Comparison of ENCODE assay signal across 11 cellular contexts in the genomic region with DNA sequence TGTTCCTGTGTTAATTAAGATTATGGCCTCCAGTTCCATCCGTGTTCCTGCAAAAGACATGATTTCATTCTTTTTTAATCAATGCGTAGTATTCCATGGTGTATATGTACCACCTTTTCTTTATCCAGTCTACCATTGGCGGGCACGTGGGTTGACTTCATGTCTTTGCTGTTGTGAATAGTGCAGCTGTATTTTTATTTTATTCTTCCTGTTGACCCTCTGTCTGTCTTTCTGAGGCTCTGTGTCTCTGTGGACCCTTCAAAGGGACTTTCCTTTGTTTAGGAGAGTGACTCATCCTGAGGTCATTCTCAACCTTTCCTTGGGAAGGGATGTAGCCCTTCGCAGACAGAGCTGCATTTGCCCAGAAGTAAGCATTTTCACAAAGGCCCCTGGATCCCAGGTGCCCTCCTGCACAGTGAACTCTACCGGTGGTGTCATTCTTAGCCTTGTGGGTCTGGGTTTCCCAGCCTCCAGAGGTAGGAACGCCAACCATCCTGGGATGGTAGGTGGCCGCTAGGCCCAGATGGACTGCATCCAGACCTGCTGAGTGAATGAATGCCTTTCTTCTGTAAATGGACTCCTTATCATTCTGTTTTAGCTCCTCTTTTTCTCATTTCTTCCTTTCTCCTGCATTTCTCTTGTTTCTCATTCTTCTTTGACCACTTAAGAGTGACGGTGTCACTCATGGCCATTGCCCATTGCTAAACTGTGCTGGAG. TPM values are rescaled to one million over a fixed set of nuclear protein-coding genes. Genes with fewer than 3 reads are reported as not detected.
DNase-seq lines count a peak whose midpoint lies in the region; ATAC-seq and TF ChIP-seq lines count a peak whose summit lies in the region.
"Had no signal": no experiment of that assay in that cellular context is flagged by ENCODE, and none has a peak within 500 bp of the region (broad histone marks: within the 10 kb centered on the region; RNA-seq: fewer than 3 reads in every experiment).

No MANE protein-coding gene starts in this region.

- H4K91ac ChIP-seq in trophoblast cell (ENCODE audit: low read depth, low read length) = peak overlapping the region; percentile 32

- H3K23ac ChIP-seq in trophoblast cell (ENCODE audit: low read length) = no peak overlapping the region

- peak overlapping the region; percentile 5 for H2BK120ac ChIP-seq in trophoblast cell (ENCODE audit: insufficient read depth, low read length, poor library complexity)

- peak overlapping the region; percentile 14 for H4K8ac ChIP-seq in trophoblast cell (ENCODE audit: low read depth, low read length)

- no peak for TF ChIP-seq CTCF in RWPE2 (IDR thresholded peaks at IDR 0.05; ENCODE audit: poor library complexity, severe bottlenecking)
- no peak for TF ChIP-seq CTCF in fibroblast of mammary gland (conservative IDR thresholded peaks at IDR 0.05; ENCODE audit: control insufficient read depth, insufficient read depth, low read depth, low read length)

- H2BK5ac ChIP-seq in trophoblast cell (ENCODE audit: low read depth, low read length, poor library complexity) = peak overlapping the region; percentile 68

- H3K27ac ChIP-seq in GM23248 (peak overlapping the region; percentile 49), RWPE2 (ENCODE audit: poor library complexity, severe bottlenecking) (peak overlapping the region; percentile 44), trophoblast cell (ENCODE audit: low read depth, low read length) (peak overlapping the region; percentile 80)
- H3K27ac ChIP-seq: hepatocyte had no signal

- peaks cover 11% of the 10 kb centered on the region for H3K79me1 ChIP-seq in trophoblast cell (ENCODE audit: low read length)

- peak overlapping the region; percentile 10 for H3K4me2 ChIP-seq in GM23248 (ENCODE audit: unreplicated experiment)
- no peak overlapping the region for H3K4me2 ChIP-seq in trophoblast cell (ENCODE audit: low read length)
- H3K4me2 ChIP-seq: hepatocyte had no signal

- H3K14ac ChIP-seq in trophoblast cell (ENCODE audit: low read length) = peak overlapping the region; percentile 69

- WGBS in GM23248 (ENCODE audit: low coverage in 1 of 2, low lambda C conversion rate in 2 of 2, missing lambda C conversion rate in 2 of 2), 2 experiments = 60 to 62% methylated on average over 9 of the region's 9 CpGs
- WGBS in trophoblast cell (ENCODE audit: extremely low coverage, insufficient coverage, insufficient read length) = no CpG with 5 or more reads among the region's 9 CpGs

- H3K4me3 ChIP-seq in GM23248 = no peak overlapping the region
- H3K4me3 ChIP-seq in RWPE2 (ENCODE audit: severe bottlenecking) = no peak overlapping the region
- H3K4me3 ChIP-seq in fibroblast of mammary gland (ENCODE audit: control insufficient read depth, low read depth, low read length) = no peak overlapping the region
- H3K4me3 ChIP-seq in trophoblast cell (ENCODE audit: low read depth, low read length) = no peak overlapping the region
- H3K4me3 ChIP-seq: hepatocyte, transverse colon had no signal

- ATAC-seq in RWPE2 (ENCODE audit: low read depth) = peak; percentile 90
- ATAC-seq in GM18861 (IDR thresholded peaks at IDR 0.05; ENCODE audit: unreplicated experiment) = no peak
- ATAC-seq in GM19455 (IDR thresholded peaks at IDR 0.05; ENCODE audit: unreplicated experiment) = no peak
- no peak for ATAC-seq in GM18868 (IDR thresholded peaks at IDR 0.05; ENCODE audit: unreplicated experiment)
- ATAC-seq in GM18505 (IDR thresholded peaks at IDR 0.05; ENCODE audit: unreplicated experiment) = no peak

- DNase-seq in GM23248 (peak; percentile 78), RWPE2 (ENCODE audit: low spot score) (no peak), fibroblast of mammary gland (ENCODE audit: low read depth) (peak; percentile 89), trophoblast cell (peak in 1 of 2 donors; percentile 43)
- DNase-seq: stimulated activated CD4-positive, alpha-beta T cell treated with anti-CD3 and anti-CD28 coated beads, Interleukin-4, amount 100 ng/mL, for 4 hours; transverse colon had no signal

- H3K18ac ChIP-seq in trophoblast cell (ENCODE audit: low read length) = peak overlapping the region; percentile 80

- H3K27me3 ChIP-seq in GM23248 (replicated peaks; ENCODE audit: insufficient read depth) (no peaks in the 10 kb centered on the region), RWPE2 (ENCODE audit: insufficient read depth, poor library complexity, severe bottlenecking) (no peaks in the 10 kb centered on the region), trophoblast cell (ENCODE audit: insufficient read depth, low read length) (no peaks in the 10 kb centered on the region)
- H3K27me3 ChIP-seq: hepatocyte, transverse colon had no signal

- H3K9ac ChIP-seq in GM23248 (peak overlapping the region; percentile 14; the same call in 1 of the 2 replicates), trophoblast cell (ENCODE audit: low read length) (no peak overlapping the region)

- H3K9me3 ChIP-seq in GM23248 (ENCODE audit: low read depth) (no peaks in the 10 kb centered on the region), RWPE2 (ENCODE audit: severe bottlenecking) (peaks cover 5% of the 10 kb centered on the region), trophoblast cell (ENCODE audit: insufficient read depth, low read depth, low read length) (no peaks in the 10 kb centered on the region)
- H3K9me3 ChIP-seq: transverse colon had no signal

- in situ Hi-C loops in GM23248 (cut with MboI) = no loop called here

- TF ChIP-seq POLR2A in GM18505 (IDR thresholded peaks at IDR 0.05; ENCODE audit: borderline replicate concordance, extremely low read depth, insufficient read depth, insufficient read length) = no peak

- peaks cover 95% of the 10 kb centered on the region for H3F3A ChIP-seq in GM23248 (ENCODE audit: insufficient read depth)

- H3K79me2 ChIP-seq in GM23248 (ENCODE audit: insufficient read depth) (peaks cover 100% of the 10 kb centered on the region), trophoblast cell (ENCODE audit: control insufficient read depth, insufficient read depth, low read length, poor library complexity) (peaks cover 30% of the 10 kb centered on the region)

- H2AFZ ChIP-seq in GM23248 = no peak overlapping the region
- no peak overlapping the region for H2AFZ ChIP-seq in trophoblast cell (ENCODE audit: insufficient read depth, low read length, poor library complexity)
- H2AFZ ChIP-seq: hepatocyte had no signal

- H2BK12ac ChIP-seq in trophoblast cell (ENCODE audit: low read length) = peak overlapping the region; percentile 91

- peaks cover 24% of the 10 kb centered on the region; the same call in 1 of the 2 replicates for H4K20me1 ChIP-seq in GM23248 (ENCODE audit: insufficient read depth)

- H3K4me1 ChIP-seq in GM23248 (ENCODE audit: insufficient read depth) (peaks cover 69% of the 10 kb centered on the region), RWPE2 (ENCODE audit: insufficient read depth, poor library complexity, severe bottlenecking) (peaks cover 43% of the 10 kb centered on the region), trophoblast cell (ENCODE audit: control insufficient read depth in 1 of 2, insufficient read depth in 2 of 2, low read length in 2 of 2) (peaks cover 23 to 36% of the 10 kb centered on the region in 2 experiments)

- H4K12ac ChIP-seq in trophoblast cell (ENCODE audit: low read depth, low read length) = no peak overlapping the region

- peaks cover 10% of the 10 kb centered on the region for H3K36me3 ChIP-seq in GM23248 (ENCODE audit: low read depth)
- H3K36me3 ChIP-seq in RWPE2 (ENCODE audit: low read depth) = peaks cover 14% of the 10 kb centered on the region
- H3K36me3 ChIP-seq in trophoblast cell (ENCODE audit: control insufficient read depth in 1 of 2, insufficient read depth in 2 of 2, low read length in 2 of 2) = peaks cover 0 to 2% of the 10 kb centered on the region in 2 experiments
- H3K36me3 ChIP-seq: transverse colon had no signal

- peak overlapping the region; percentile 62 for H2AK5ac ChIP-seq in trophoblast cell (ENCODE audit: low read length)

- H3K4ac ChIP-seq in trophoblast cell (ENCODE audit: low read depth, low read length) = peak overlapping the region; percentile 19

- no peaks in the 10 kb centered on the region for H3K9me2 ChIP-seq in GM23248 (ENCODE audit: insufficient read depth)

RNA-seq across cellular contexts. Expression of gene TRIO, which starts 22.4 kb away (rescaled TPM):
- 171 and 198 TPM in 2 replicates for total RNA-seq in GM23248 (2014; rRNA removed; shearing (Covaris generic))
- polyA plus RNA-seq in GM23248 (2016; fragmentation: Nextera tagmentation; extraction: Ambion mirVana) = 19.0 and 28.1 TPM in 2 replicates
- 47.9 and 49.7 TPM in 2 replicates for polyA plus RNA-seq in trophoblast cell (2013)
